In genomic region chr10:29876008-29876555, GRCh38 we compare ENCODE assay signal across 18 cellular contexts.
DNase-seq lines count a peak whose midpoint lies in the region; ATAC-seq and TF ChIP-seq lines count a peak whose summit lies in the region.
"Had no signal": no experiment of that assay in that cellular context is flagged by ENCODE, and none has a peak within 500 bp of the region (broad histone marks: within the 10 kb centered on the region; RNA-seq: fewer than 3 reads in every experiment).

No MANE protein-coding gene starts in this region.

- CTCF ChIA-PET in naive thymus-derived CD4-positive, alpha-beta T cell (lab: Charles Lee): no interaction called here

- no peaks in the 10 kb centered on the region for H3K36me3 ChIP-seq in heart right ventricle
- no peaks in the 10 kb centered on the region for H3K36me3 ChIP-seq in aorta (ENCODE audit: control insufficient read depth in 1 of 2, insufficient read depth in 2 of 2, low read length in 1 of 2)
- H3K36me3 ChIP-seq in naive thymus-derived CD4-positive, alpha-beta T cell (ENCODE audit: control insufficient read depth in 2 of 3, insufficient read depth in 3 of 3, low read length in 3 of 3): no peaks in the 10 kb centered on the region

- H3K27ac ChIP-seq in heart right ventricle: peak overlapping the region in 6 of 10 donors; percentile 18 to 79 (median 46)
- peak overlapping the region; percentile 86 to 92 for H3K27ac ChIP-seq in coronary artery
- peak overlapping the region; percentile 79 to 97 for H3K27ac ChIP-seq in aorta (ENCODE audit: low read depth in 1 of 2, low read length in 2 of 2)
- no peak overlapping the region for H3K27ac ChIP-seq in naive thymus-derived CD4-positive, alpha-beta T cell (ENCODE audit: low read depth, low read length)

- TF ChIP-seq CTCF in heart right ventricle (IDR thresholded peaks at IDR 0.05) (no peak), coronary artery (IDR thresholded peaks at IDR 0.05) (no peak), mesothelial cell of epicardium (IDR thresholded peaks at IDR 0.05; ENCODE audit: unreplicated experiment) (no peak)

- POLR2A ChIA-PET in naive thymus-derived CD4-positive, alpha-beta T cell (lab: Charles Lee): no interaction called here

- peak in 3 of 8 donors; percentile 7 to 26 (median 9) for ATAC-seq in heart right ventricle
- no peak for ATAC-seq in Right ventricle myocardium superior (ENCODE audit: poor library complexity)
- no peak for ATAC-seq in aorta (ENCODE audit: low FRiP score)
- no peak for ATAC-seq in naive thymus-derived CD4-positive, alpha-beta T cell
- ATAC-seq in activated naive CD8-positive, alpha-beta T cell treated with anti-CD3 and anti-CD28 coated beads, Interleukin-2, amount 50 U/mL, for 24 hours: no peak
- ATAC-seq: Panc1 had no signal

- DNase-seq in heart right ventricle: no peak
- DNase-seq in Right ventricle myocardium superior: no peak
- DNase-seq in coronary artery (ENCODE audit: low spot score): no peak
- no peak for DNase-seq in mesothelial cell of epicardium (ENCODE audit: low spot score in 2 of 2, unreplicated experiment in 2 of 2)
- no peak for DNase-seq in aorta
- no peak for DNase-seq in naive thymus-derived CD4-positive, alpha-beta T cell
- DNase-seq in immature natural killer cell: no peak
- no peak for DNase-seq in activated naive CD8-positive, alpha-beta T cell treated with anti-CD3 and anti-CD28 coated beads, Interleukin-2, amount 50 U/mL, for 24 hours
- DNase-seq: C1 segment of cervical spinal cord, GF-D8, KG1, NCI-H1417 treated with DMSO at 0.1 percent for 48 hours, NCI-H2029 treated with DMSO at 0.1 percent for 48 hours, NCI-H2171 treated with DMSO at 0.1 percent for 48 hours, NCI-H510A, NCI-H82, SHP77 treated with DMSO at 0.1 percent for 48 hours had no signal

- WGBS in heart right ventricle, 2 donors: 76 to 78% methylated on average over 10 of the region's 10 CpGs
- 19 to 21% methylated on average over 10 of the region's 10 CpGs for WGBS in aorta, 2 donors

- H3K36me3 Mint-ChIP-seq in mesothelial cell of epicardium (no peaks in the 10 kb centered on the region), immature natural killer cell (no peaks in the 10 kb centered on the region)
- no peaks in the 10 kb centered on the region for H3K36me3 Mint-ChIP-seq in naive thymus-derived CD4-positive, alpha-beta T cell
- no peaks in the 10 kb centered on the region for H3K36me3 Mint-ChIP-seq in activated naive CD8-positive, alpha-beta T cell treated with anti-CD3 and anti-CD28 coated beads, Interleukin-2, amount 50 U/mL, for 24 hours (ENCODE audit: low read depth)

- H3K27me3 Mint-ChIP-seq in mesothelial cell of epicardium (ENCODE audit: low read depth): no peaks in the 10 kb centered on the region
- peaks cover 4 to 36% (median 33%) of the 10 kb centered on the region in 5 donors for H3K27me3 Mint-ChIP-seq in naive thymus-derived CD4-positive, alpha-beta T cell
- H3K27me3 Mint-ChIP-seq in immature natural killer cell (ENCODE audit: low read depth in 3 of 3): peaks cover 0 to 7% (median 7%) of the 10 kb centered on the region in 3 donors
- peaks cover 13% of the 10 kb centered on the region for H3K27me3 Mint-ChIP-seq in activated naive CD8-positive, alpha-beta T cell treated with anti-CD3 and anti-CD28 coated beads, Interleukin-2, amount 50 U/mL, for 24 hours

- H3K27me3 ChIP-seq in heart right ventricle (no peaks in the 10 kb centered on the region), aorta (ENCODE audit: control insufficient read depth in 1 of 2, insufficient read depth in 2 of 2, low read length in 1 of 2) (no peaks in the 10 kb centered on the region)
- no peaks in the 10 kb centered on the region for H3K27me3 ChIP-seq in naive thymus-derived CD4-positive, alpha-beta T cell (ENCODE audit: control insufficient read depth in 2 of 2, insufficient read depth in 2 of 2, low read length in 2 of 2)

- H3K4me3 Mint-ChIP-seq in mesothelial cell of epicardium (no peak overlapping the region), immature natural killer cell (no peak overlapping the region)
- no peak overlapping the region for H3K4me3 Mint-ChIP-seq in naive thymus-derived CD4-positive, alpha-beta T cell
- H3K4me3 Mint-ChIP-seq in activated naive CD8-positive, alpha-beta T cell treated with anti-CD3 and anti-CD28 coated beads, Interleukin-2, amount 50 U/mL, for 24 hours: no peak overlapping the region

- peak overlapping the region; percentile 83 for H3K27ac Mint-ChIP-seq in mesothelial cell of epicardium
- no peak overlapping the region for H3K27ac Mint-ChIP-seq in naive thymus-derived CD4-positive, alpha-beta T cell
- H3K27ac Mint-ChIP-seq in immature natural killer cell: no peak overlapping the region
- H3K27ac Mint-ChIP-seq in activated naive CD8-positive, alpha-beta T cell treated with anti-CD3 and anti-CD28 coated beads, Interleukin-2, amount 50 U/mL, for 24 hours: no peak overlapping the region

- intact Hi-C loops in heart right ventricle (cut with DNase I) (no loop called here), Right ventricle myocardium superior (cut with DNase I) (no loop called here), aorta (cut with DNase I) (loop anchor here in 1 of 2 donors (5.0 to 10.0 kb wide), 2 partner anchors 64 to 361 kb away; no protein-coding TSS in a partner anchor)
- intact Hi-C loops in naive thymus-derived CD4-positive, alpha-beta T cell (cut with micrococcal nuclease): no loop called here

- no peak overlapping the region for H3K4me3 ChIP-seq in heart right ventricle
- no peak overlapping the region for H3K4me3 ChIP-seq in coronary artery
- no peak overlapping the region for H3K4me3 ChIP-seq in aorta (ENCODE audit: low read length in 2 of 2)
- H3K4me3 ChIP-seq in naive thymus-derived CD4-positive, alpha-beta T cell (ENCODE audit: low read length): no peak overlapping the region

- H3K4me1 ChIP-seq in heart right ventricle (peaks cover 0 to 51% (median 18%) of the 10 kb centered on the region in 9 donors), aorta (ENCODE audit: control insufficient read depth in 1 of 2, insufficient read depth in 2 of 2, low read length in 2 of 2) (peaks cover 4 to 8% of the 10 kb centered on the region in 2 donors)
- H3K4me1 ChIP-seq in naive thymus-derived CD4-positive, alpha-beta T cell (ENCODE audit: control insufficient read depth in 2 of 2, insufficient read depth in 2 of 2, low read length in 2 of 2): no peaks in the 10 kb centered on the region

- H3K9me3 Mint-ChIP-seq in mesothelial cell of epicardium (no peaks in the 10 kb centered on the region), immature natural killer cell (no peaks in the 10 kb centered on the region)
- no peaks in the 10 kb centered on the region for H3K9me3 Mint-ChIP-seq in naive thymus-derived CD4-positive, alpha-beta T cell
- H3K9me3 Mint-ChIP-seq in activated naive CD8-positive, alpha-beta T cell treated with anti-CD3 and anti-CD28 coated beads, Interleukin-2, amount 50 U/mL, for 24 hours: no peaks in the 10 kb centered on the region

- H3K4me1 Mint-ChIP-seq in mesothelial cell of epicardium (peaks cover 57% of the 10 kb centered on the region), immature natural killer cell (no peaks in the 10 kb centered on the region)
- H3K4me1 Mint-ChIP-seq in naive thymus-derived CD4-positive, alpha-beta T cell: no peaks in the 10 kb centered on the region
- peaks cover 2% of the 10 kb centered on the region for H3K4me1 Mint-ChIP-seq in activated naive CD8-positive, alpha-beta T cell treated with anti-CD3 and anti-CD28 coated beads, Interleukin-2, amount 50 U/mL, for 24 hours

- H3K9me3 ChIP-seq in heart right ventricle (no peaks in the 10 kb centered on the region), aorta (ENCODE audit: control insufficient read depth, low read length) (no peaks in the 10 kb centered on the region)
- no peaks in the 10 kb centered on the region for H3K9me3 ChIP-seq in naive thymus-derived CD4-positive, alpha-beta T cell (ENCODE audit: control insufficient read depth in 2 of 3, low read length in 3 of 3)
